Comparison of ENCODE assay signal across 1 cellular context in the genomic region with DNA sequence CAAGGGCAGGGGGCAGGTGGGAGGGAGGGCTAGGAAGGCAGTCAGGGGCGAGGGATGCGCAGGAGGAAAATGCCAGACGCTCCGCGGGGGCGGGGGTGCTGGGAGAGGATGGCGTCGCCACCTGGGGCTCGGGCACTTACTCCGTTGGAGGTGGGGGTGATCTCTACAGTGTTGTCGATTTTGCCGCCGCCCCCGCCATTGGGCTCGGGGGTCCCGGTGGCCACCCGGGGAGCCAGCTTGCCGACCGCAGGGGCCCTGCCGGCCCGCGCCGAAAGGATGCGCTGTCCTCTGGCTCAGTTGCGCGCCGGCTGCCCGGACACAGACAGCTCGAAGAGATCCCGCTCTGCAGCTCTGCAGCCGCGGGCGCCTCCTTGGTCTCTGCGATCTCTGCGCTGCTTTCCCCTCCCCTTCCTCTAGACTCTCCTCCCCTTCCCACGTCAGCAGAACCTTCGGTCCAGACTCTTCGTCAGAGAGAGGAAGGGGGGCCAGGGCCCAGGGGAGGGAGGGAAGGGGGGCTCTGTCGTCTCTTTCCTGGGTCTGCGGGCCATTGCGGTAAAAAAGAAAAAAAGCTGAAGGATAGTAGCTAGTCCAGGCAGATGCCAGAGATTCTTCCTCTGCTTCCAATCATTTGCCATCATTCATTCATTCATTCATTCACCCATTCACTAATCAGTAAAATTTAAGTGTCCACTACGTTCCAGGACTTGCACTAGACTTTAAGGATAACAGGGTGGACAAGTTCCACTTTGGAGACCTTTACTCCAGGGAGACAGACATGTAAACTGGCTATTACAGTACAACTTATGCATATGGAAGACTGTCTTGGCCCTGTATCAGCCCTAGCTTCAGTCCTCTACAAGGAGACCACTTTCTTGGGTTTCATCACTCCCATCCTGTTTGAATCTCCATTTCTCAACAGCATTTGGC.
TF ChIP-seq lines count a peak whose summit lies in the region.

Gene SLC22A17, minus strand, starts transcription at position 382 of the 927 bp plus-strand sequence.

TF ChIP-seq in HepG2, 621 proteins besides CTCF, POLR2A, EP300 and RAD21 (continued from another document and continues in another):
- TF ChIP-seq, protein P1, sequence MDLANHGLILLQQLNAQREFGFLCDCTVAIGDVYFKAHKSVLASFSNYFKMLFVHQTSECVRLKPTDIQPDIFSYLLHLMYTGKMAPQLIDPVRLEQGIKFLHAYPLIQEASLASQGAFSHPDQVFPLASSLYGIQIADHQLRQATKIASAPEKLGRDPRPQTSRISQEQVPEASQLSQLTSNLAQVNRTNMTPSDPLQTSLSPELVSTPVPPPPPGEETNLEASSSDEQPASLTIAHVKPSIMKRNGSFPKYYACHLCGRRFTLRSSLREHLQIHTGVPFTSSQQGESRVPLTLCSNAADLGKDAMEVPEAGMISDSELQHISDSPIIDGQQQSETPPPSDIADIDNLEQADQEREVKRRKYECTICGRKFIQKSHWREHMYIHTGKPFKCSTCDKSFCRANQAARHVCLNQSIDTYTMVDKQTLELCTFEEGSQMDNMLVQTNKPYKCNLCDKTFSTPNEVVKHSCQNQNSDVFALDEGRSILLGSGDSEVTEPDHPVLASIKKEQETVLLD (CRISPR knock-in tag; IDR thresholded peaks at IDR 0.05; ENCODE audit: low read depth), result peak; percentile 64
- TF ChIP-seq ZNF761 (CRISPR knock-in tag; conservative IDR thresholded peaks at IDR 0.05), result no peak
- TF ChIP-seq, protein P2, sequence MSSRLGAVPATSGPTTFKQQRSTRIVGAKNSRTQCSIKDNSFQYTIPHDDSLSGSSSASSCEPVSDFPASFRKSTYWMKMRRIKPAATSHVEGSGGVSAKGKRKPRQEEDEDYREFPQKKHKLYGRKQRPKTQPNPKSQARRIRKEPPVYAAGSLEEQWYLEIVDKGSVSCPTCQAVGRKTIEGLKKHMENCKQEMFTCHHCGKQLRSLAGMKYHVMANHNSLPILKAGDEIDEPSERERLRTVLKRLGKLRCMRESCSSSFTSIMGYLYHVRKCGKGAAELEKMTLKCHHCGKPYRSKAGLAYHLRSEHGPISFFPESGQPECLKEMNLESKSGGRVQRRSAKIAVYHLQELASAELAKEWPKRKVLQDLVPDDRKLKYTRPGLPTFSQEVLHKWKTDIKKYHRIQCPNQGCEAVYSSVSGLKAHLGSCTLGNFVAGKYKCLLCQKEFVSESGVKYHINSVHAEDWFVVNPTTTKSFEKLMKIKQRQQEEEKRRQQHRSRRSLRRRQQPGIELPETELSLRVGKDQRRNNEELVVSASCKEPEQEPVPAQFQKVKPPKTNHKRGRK (CRISPR knock-in tag; IDR thresholded peaks at IDR 0.05), result peak; percentile 43; the same call in 1 of the 2 replicates
- no peak for TF ChIP-seq ZNF577 (CRISPR knock-in tag; IDR thresholded peaks at IDR 0.05; ENCODE audit: borderline replicate concordance, low read depth)
- TF ChIP-seq PAX8 (CRISPR knock-in tag; IDR thresholded peaks at IDR 0.05; ENCODE audit: borderline replicate concordance), result no peak
- TF ChIP-seq FOXM1 (CRISPR knock-in tag; IDR thresholded peaks at IDR 0.05), result no peak
- TF ChIP-seq ZNF710 (CRISPR knock-in tag; IDR thresholded peaks at IDR 0.05; ENCODE audit: borderline replicate concordance), result no peak; the same call in 1 of the 2 replicates
- TF ChIP-seq ZNF891 (CRISPR knock-in tag; IDR thresholded peaks at IDR 0.05), result no peak
- TF ChIP-seq TSC22D2 (CRISPR knock-in tag; IDR thresholded peaks at IDR 0.05; ENCODE audit: borderline replicate concordance), result no peak
- TF ChIP-seq, protein P3, sequence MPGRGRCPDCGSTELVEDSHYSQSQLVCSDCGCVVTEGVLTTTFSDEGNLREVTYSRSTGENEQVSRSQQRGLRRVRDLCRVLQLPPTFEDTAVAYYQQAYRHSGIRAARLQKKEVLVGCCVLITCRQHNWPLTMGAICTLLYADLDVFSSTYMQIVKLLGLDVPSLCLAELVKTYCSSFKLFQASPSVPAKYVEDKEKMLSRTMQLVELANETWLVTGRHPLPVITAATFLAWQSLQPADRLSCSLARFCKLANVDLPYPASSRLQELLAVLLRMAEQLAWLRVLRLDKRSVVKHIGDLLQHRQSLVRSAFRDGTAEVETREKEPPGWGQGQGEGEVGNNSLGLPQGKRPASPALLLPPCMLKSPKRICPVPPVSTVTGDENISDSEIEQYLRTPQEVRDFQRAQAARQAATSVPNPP (CRISPR knock-in tag; IDR thresholded peaks at IDR 0.05), result no peak
- no peak for TF ChIP-seq GMEB2 (CRISPR knock-in tag; IDR thresholded peaks at IDR 0.05; ENCODE audit: low read depth)
- TF ChIP-seq ZNF549 (CRISPR knock-in tag; IDR thresholded peaks at IDR 0.05), result no peak
- TF ChIP-seq, protein P4, sequence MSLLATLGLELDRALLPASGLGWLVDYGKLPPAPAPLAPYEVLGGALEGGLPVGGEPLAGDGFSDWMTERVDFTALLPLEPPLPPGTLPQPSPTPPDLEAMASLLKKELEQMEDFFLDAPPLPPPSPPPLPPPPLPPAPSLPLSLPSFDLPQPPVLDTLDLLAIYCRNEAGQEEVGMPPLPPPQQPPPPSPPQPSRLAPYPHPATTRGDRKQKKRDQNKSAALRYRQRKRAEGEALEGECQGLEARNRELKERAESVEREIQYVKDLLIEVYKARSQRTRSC (CRISPR knock-in tag; IDR thresholded peaks at IDR 0.05; ENCODE audit: low read depth), result no peak
- TF ChIP-seq KAT2B (IDR thresholded peaks at IDR 0.05; ENCODE audit: borderline replicate concordance, low read depth, low read length), result no peak
- TF ChIP-seq TOE1 (CRISPR knock-in tag; IDR thresholded peaks at IDR 0.05), result no peak
- no peak for TF ChIP-seq KDM4B (CRISPR knock-in tag; IDR thresholded peaks at IDR 0.05)
- no peak for TF ChIP-seq ATF2 (CRISPR knock-in tag; IDR thresholded peaks at IDR 0.05)
- no peak for TF ChIP-seq ZNF333 (CRISPR knock-in tag; IDR thresholded peaks at IDR 0.05; ENCODE audit: borderline replicate concordance)
- no peak for TF ChIP-seq JARID2 (CRISPR knock-in tag; IDR thresholded peaks at IDR 0.05; ENCODE audit: insufficient replicate concordance)
- TF ChIP-seq TARDBP (CRISPR knock-in tag; IDR thresholded peaks at IDR 0.05), result peak; percentile 28; the same call in 1 of the 2 replicates
- TF ChIP-seq ELF3 (CRISPR knock-in tag; IDR thresholded peaks at IDR 0.05), result no peak
- no peak for TF ChIP-seq IKZF1 (IDR thresholded peaks at IDR 0.05)
- TF ChIP-seq FOSL2 (CRISPR knock-in tag; IDR thresholded peaks at IDR 0.05), result no peak
- no peak for TF ChIP-seq ZNF180 (CRISPR knock-in tag; IDR thresholded peaks at IDR 0.05; ENCODE audit: borderline replicate concordance, low read depth)
- TF ChIP-seq KDM5B (CRISPR knock-in tag; IDR thresholded peaks at IDR 0.05; ENCODE audit: borderline replicate concordance), result 0 out of 2 replicates have a peak, but pooled peaks have one; percentile 20
- TF ChIP-seq ARID2 (CRISPR knock-in tag; IDR thresholded peaks at IDR 0.05; ENCODE audit: borderline replicate concordance), result no peak
- TF ChIP-seq, protein P5, sequence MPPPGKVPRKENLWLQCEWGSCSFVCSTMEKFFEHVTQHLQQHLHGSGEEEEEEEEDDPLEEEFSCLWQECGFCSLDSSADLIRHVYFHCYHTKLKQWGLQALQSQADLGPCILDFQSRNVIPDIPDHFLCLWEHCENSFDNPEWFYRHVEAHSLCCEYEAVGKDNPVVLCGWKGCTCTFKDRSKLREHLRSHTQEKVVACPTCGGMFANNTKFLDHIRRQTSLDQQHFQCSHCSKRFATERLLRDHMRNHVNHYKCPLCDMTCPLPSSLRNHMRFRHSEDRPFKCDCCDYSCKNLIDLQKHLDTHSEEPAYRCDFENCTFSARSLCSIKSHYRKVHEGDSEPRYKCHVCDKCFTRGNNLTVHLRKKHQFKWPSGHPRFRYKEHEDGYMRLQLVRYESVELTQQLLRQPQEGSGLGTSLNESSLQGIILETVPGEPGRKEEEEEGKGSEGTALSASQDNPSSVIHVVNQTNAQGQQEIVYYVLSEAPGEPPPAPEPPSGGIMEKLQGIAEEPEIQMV (CRISPR knock-in tag; IDR thresholded peaks at IDR 0.05; ENCODE audit: low read depth), result no peak
- TF ChIP-seq, protein P6, sequence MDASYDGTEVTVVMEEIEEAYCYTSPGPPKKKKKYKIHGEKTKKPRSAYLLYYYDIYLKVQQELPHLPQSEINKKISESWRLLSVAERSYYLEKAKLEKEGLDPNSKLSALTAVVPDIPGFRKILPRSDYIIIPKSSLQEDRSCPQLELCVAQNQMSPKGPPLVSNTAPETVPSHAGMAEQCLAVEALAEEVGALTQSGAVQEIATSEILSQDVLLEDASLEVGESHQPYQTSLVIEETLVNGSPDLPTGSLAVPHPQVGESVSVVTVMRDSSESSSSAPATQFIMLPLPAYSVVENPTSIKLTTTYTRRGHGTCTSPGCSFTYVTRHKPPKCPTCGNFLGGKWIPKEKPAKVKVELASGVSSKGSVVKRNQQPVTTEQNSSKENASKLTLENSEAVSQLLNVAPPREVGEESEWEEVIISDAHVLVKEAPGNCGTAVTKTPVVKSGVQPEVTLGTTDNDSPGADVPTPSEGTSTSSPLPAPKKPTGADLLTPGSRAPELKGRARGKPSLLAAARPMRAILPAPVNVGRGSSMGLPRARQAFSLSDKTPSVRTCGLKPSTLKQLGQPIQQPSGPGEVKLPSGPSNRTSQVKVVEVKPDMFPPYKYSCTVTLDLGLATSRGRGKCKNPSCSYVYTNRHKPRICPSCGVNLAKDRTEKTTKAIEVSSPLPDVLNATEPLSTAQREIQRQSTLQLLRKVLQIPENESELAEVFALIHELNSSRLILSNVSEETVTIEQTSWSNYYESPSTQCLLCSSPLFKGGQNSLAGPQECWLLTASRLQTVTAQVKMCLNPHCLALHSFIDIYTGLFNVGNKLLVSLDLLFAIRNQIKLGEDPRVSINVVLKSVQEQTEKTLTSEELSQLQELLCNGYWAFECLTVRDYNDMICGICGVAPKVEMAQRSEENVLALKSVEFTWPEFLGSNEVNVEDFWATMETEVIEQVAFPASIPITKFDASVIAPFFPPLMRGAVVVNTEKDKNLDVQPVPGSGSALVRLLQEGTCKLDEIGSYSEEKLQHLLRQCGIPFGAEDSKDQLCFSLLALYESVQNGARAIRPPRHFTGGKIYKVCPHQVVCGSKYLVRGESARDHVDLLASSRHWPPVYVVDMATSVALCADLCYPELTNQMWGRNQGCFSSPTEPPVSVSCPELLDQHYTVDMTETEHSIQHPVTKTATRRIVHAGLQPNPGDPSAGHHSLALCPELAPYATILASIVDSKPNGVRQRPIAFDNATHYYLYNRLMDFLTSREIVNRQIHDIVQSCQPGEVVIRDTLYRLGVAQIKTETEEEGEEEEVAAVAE (CRISPR knock-in tag; IDR thresholded peaks at IDR 0.05; ENCODE audit: borderline replicate concordance), result no peak
- no peak for TF ChIP-seq ZNF749 (CRISPR knock-in tag; IDR thresholded peaks at IDR 0.05; ENCODE audit: borderline replicate concordance)
- TF ChIP-seq ZNF225 (CRISPR knock-in tag; IDR thresholded peaks at IDR 0.05), result no peak
- TF ChIP-seq GABPB1 (CRISPR knock-in tag; IDR thresholded peaks at IDR 0.05), result peak; percentile 68
- TF ChIP-seq ZNF274 (CRISPR knock-in tag; IDR thresholded peaks at IDR 0.05), result no peak
- TF ChIP-seq, protein P7, sequence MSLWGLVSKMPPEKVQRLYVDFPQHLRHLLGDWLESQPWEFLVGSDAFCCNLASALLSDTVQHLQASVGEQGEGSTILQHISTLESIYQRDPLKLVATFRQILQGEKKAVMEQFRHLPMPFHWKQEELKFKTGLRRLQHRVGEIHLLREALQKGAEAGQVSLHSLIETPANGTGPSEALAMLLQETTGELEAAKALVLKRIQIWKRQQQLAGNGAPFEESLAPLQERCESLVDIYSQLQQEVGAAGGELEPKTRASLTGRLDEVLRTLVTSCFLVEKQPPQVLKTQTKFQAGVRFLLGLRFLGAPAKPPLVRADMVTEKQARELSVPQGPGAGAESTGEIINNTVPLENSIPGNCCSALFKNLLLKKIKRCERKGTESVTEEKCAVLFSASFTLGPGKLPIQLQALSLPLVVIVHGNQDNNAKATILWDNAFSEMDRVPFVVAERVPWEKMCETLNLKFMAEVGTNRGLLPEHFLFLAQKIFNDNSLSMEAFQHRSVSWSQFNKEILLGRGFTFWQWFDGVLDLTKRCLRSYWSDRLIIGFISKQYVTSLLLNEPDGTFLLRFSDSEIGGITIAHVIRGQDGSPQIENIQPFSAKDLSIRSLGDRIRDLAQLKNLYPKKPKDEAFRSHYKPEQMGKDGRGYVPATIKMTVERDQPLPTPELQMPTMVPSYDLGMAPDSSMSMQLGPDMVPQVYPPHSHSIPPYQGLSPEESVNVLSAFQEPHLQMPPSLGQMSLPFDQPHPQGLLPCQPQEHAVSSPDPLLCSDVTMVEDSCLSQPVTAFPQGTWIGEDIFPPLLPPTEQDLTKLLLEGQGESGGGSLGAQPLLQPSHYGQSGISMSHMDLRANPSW (CRISPR knock-in tag; IDR thresholded peaks at IDR 0.05; ENCODE audit: borderline replicate concordance), result no peak
- no peak for TF ChIP-seq ZNF329 (CRISPR knock-in tag; IDR thresholded peaks at IDR 0.05; ENCODE audit: low read depth)
- no peak for TF ChIP-seq MTA3 (CRISPR knock-in tag; IDR thresholded peaks at IDR 0.05)
- TF ChIP-seq, protein P8, sequence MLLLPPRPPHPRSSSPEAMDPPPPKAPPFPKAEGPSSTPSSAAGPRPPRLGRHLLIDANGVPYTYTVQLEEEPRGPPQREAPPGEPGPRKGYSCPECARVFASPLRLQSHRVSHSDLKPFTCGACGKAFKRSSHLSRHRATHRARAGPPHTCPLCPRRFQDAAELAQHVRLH (CRISPR knock-in tag; IDR thresholded peaks at IDR 0.05; ENCODE audit: borderline replicate concordance, low read depth), result no peak
